Comparison of ENCODE assay signal across 1 cellular context in the genomic region with DNA sequence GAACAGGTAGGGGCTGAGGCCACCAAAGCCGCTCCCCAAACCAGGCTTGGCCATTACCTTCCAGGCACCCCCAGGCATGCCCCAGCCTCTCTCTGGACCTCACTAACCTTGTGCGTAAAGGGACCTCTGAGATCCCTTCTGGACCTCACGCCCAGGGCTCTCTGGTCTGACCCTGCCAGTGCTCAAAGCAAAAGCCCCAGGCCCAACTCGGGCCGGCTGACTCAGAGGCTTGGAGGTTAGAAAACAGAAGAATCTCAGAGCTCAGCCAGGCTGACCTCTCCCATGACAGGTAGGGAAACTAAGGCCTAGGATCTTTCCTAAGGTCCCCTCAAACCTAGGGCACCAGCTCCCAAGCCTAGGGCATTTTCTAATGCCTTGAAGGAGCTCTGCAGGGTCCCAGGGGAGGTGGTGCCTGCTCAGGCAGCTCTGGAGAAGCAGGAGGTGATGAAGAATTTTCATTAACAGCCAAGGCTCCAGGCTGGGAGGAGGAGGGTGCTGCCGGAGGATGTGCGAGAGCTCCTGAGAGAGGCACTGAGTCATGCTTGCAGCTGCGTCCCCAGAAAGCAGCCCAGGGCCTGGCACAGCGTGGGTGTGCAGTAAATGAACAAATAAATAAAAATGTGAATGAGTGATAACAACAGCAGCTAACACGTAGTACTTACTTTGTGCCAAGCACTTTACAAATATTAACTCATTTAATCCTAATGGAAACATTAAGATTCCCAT.
TF ChIP-seq lines count a peak whose summit lies in the region.

No MANE protein-coding gene starts in this region.

TF ChIP-seq in GM12878, 131 proteins besides CTCF, POLR2A, EP300 and RAD21 (continued from another document):
- no peak for TF ChIP-seq IRF4 (IDR thresholded peaks at IDR 0.05; ENCODE audit: low read depth, low read length)
- TF ChIP-seq NRF1 (conservative IDR thresholded peaks at IDR 0.05; ENCODE audit: low read depth, low read length) = no peak
- no peak for TF ChIP-seq HCFC1 (IDR thresholded peaks at IDR 0.05; ENCODE audit: low read length)
- no peak for TF ChIP-seq SIX5 (IDR thresholded peaks at IDR 0.05; ENCODE audit: low read depth, low read length, severe bottlenecking)
- TF ChIP-seq SMC3 (IDR thresholded peaks at IDR 0.05; ENCODE audit: borderline replicate concordance, low read length) = no peak
- no peak for TF ChIP-seq FOS (IDR thresholded peaks at IDR 0.05; ENCODE audit: borderline replicate concordance, extremely low read depth, insufficient read length)
- no peak for TF ChIP-seq TCF7 (IDR thresholded peaks at IDR 0.05; ENCODE audit: borderline replicate concordance)
- TF ChIP-seq EGR1 (IDR thresholded peaks at IDR 0.05; ENCODE audit: borderline replicate concordance in 1 of 2, low read depth in 2 of 2, low read length in 2 of 2) = no peak
